In genomic region chr7:79216236-79216635, GRCh38 we compare ENCODE assay signal across 25 cellular contexts.
"Had no signal": no experiment of that assay in that cellular context is flagged by ENCODE, and none has a peak within 500 bp of the region (broad histone marks: within the 10 kb centered on the region; RNA-seq: fewer than 3 reads in every experiment).

No MANE protein-coding gene starts in this region.

- H3K9me3 ChIP-seq: mucosa of descending colon, neutrophil, pancreas, right lobe of liver, suprapubic skin, transverse colon, upper lobe of right lung, vagina had no signal

- H3K4me3 Mint-ChIP-seq: effector memory CD8-positive, alpha-beta T cell; immature natural killer cell; mesothelial cell of epicardium; naive B cell; natural killer cell treated with Interleukin-12 subunit alpha and Interleukin-12 subunit beta and Interleukin-15 and Interleukin-18, amount 100 ng/mL, for 72 hours; neural crest cell; stimulated activated naive CD8-positive, alpha-beta T cell treated with anti-CD3 and anti-CD28 coated beads, Interleukin-15, amount 100 ng/mL, for 72 hours had no signal

- H3K27me3 ChIP-seq: neutrophil, pancreas, right lobe of liver, suprapubic skin, transverse colon, upper lobe of right lung, vagina had no signal

- H3K36me3 Mint-ChIP-seq: mesothelial cell of epicardium; naive B cell; natural killer cell treated with Interleukin-12 subunit alpha and Interleukin-12 subunit beta and Interleukin-15 and Interleukin-18, amount 100 ng/mL, for 72 hours had no signal

- H3K27ac Mint-ChIP-seq: effector memory CD8-positive, alpha-beta T cell; immature natural killer cell; mesothelial cell of epicardium; naive B cell; natural killer cell treated with Interleukin-12 subunit alpha and Interleukin-12 subunit beta and Interleukin-15 and Interleukin-18, amount 100 ng/mL, for 72 hours; stimulated activated naive CD8-positive, alpha-beta T cell treated with anti-CD3 and anti-CD28 coated beads, Interleukin-15, amount 100 ng/mL, for 72 hours had no signal

- H3K36me3 ChIP-seq: neutrophil, pancreas, right lobe of liver, suprapubic skin, transverse colon, upper lobe of right lung, vagina had no signal

- ATAC-seq: effector memory CD8-positive, alpha-beta T cell; mucosa of descending colon; natural killer cell treated with Interleukin-12 subunit alpha and Interleukin-12 subunit beta and Interleukin-15 and Interleukin-18, amount 100 ng/mL, for 72 hours; pancreas; right lobe of liver; stimulated activated naive CD8-positive, alpha-beta T cell treated with anti-CD3 and anti-CD28 coated beads, Interleukin-15, amount 100 ng/mL, for 72 hours; upper lobe of right lung had no signal

- H3K27me3 Mint-ChIP-seq: effector memory CD8-positive, alpha-beta T cell; naive B cell; natural killer cell treated with Interleukin-12 subunit alpha and Interleukin-12 subunit beta and Interleukin-15 and Interleukin-18, amount 100 ng/mL, for 72 hours; stimulated activated naive CD8-positive, alpha-beta T cell treated with anti-CD3 and anti-CD28 coated beads, Interleukin-15, amount 100 ng/mL, for 72 hours had no signal

- H3K27ac ChIP-seq: coronary artery, neutrophil, pancreas, right lobe of liver, suprapubic skin, transverse colon, upper lobe of right lung, vagina had no signal

- H3K4me1 ChIP-seq: pancreas, suprapubic skin, upper lobe of right lung, vagina had no signal

- DNase-seq: effector memory CD8-positive, alpha-beta T cell; hypothalamus; immature natural killer cell; islet precursor cell; kidney glomerular epithelial cell; mesenchymal stem cell; mucosa of descending colon; naive B cell; pancreas; retina; right lobe of liver; small intestine; stimulated activated CD4-positive, alpha-beta T cell treated with anti-CD3 and anti-CD28 coated beads, Interleukin-15, amount 100 ng/mL, for 24 hours; stimulated activated CD4-positive, alpha-beta T cell treated with anti-CD3 and anti-CD28 coated beads, Interleukin-2, amount 100 ng/mL, for 48 hours; stimulated activated naive CD4-positive, alpha-beta T cell; stimulated activated naive CD8-positive, alpha-beta T cell treated with anti-CD3 and anti-CD28 coated beads, Interleukin-15, amount 100 ng/mL, for 72 hours; transverse colon; upper lobe of right lung had no signal

- H3K4me1 Mint-ChIP-seq: immature natural killer cell; naive B cell; neural crest cell; stimulated activated naive CD8-positive, alpha-beta T cell treated with anti-CD3 and anti-CD28 coated beads, Interleukin-15, amount 100 ng/mL, for 72 hours had no signal

- H3K4me3 ChIP-seq: coronary artery, mucosa of descending colon, pancreas, right lobe of liver, suprapubic skin, transverse colon, upper lobe of right lung, vagina had no signal

- H3K9me3 Mint-ChIP-seq: mesothelial cell of epicardium; neural crest cell; stimulated activated naive CD8-positive, alpha-beta T cell treated with anti-CD3 and anti-CD28 coated beads, Interleukin-15, amount 100 ng/mL, for 72 hours had no signal
